ENCODE assay signal across 11 cellular contexts in genomic region chr1:4825841-4826450, GRCh38.
DNase-seq lines count a peak whose midpoint lies in the region; ATAC-seq, FAIRE-seq and TF ChIP-seq lines count a peak whose summit lies in the region.
"Had no signal": no experiment of that assay in that cellular context is flagged by ENCODE, and none has a peak within 500 bp of the region (broad histone marks: within the 10 kb centered on the region; RNA-seq: fewer than 3 reads in every experiment).

No MANE protein-coding gene starts in this region.

- no peaks in the 10 kb centered on the region for H3K79me2 ChIP-seq in PC-9 (ENCODE audit: low read depth)

- H3K27ac ChIP-seq in A673 (ENCODE audit: low read depth, low read length, poor library complexity, severe bottlenecking): no peak overlapping the region
- no peak overlapping the region for H3K27ac ChIP-seq in PC-9
- no peak overlapping the region for H3K27ac ChIP-seq in CD4-positive, alpha-beta T cell (ENCODE audit: low read depth, low read length)

- POLR2A ChIA-PET in A673 (lab: Charles Lee; ENCODE audit: low non-redundant PET): no interaction called here
- POLR2A ChIA-PET in PC-9 (lab: Charles Lee; ENCODE audit: unreplicated experiment): no interaction called here
- POLR2A ChIA-PET in CD4-positive, alpha-beta T cell (lab: Charles Lee): no interaction called here

- no peaks in the 10 kb centered on the region for H3K4me1 Mint-ChIP-seq in CD4-positive, alpha-beta T cell (ENCODE audit: low read depth)

- H4K20me1 ChIP-seq in PC-9 (ENCODE audit: insufficient read depth): no peaks in the 10 kb centered on the region

- CTCF ChIA-PET in A673 (lab: Charles Lee) (interaction anchor here (0.6 kb wide), 1 partner anchor 154 kb away, joined by 3 read pairs; no protein-coding TSS in a partner anchor), PC-9 (lab: Charles Lee) (interaction anchor here (0.6 kb wide), 1 partner anchor 17 kb away, joined by 3 read pairs; no protein-coding TSS in a partner anchor)
- CTCF ChIA-PET in CD4-positive, alpha-beta T cell (lab: Charles Lee): no interaction called here

- DNase-seq in A673 (ENCODE audit: low spot score): peak; percentile 18
- DNase-seq in GM12891 (ENCODE audit: insufficient read length, low spot score): peak; percentile 34
- no peak for DNase-seq in PC-9
- DNase-seq in inferior parietal cortex (ENCODE audit: extremely low spot score): peak; percentile 46
- DNase-seq in CD4-positive, alpha-beta T cell: no peak
- no peak for DNase-seq in NCI-H1930 (lab: John Stamatoyannopoulos, UW)

- no peak for TF ChIP-seq POLR2A in GM12891 (IDR thresholded peaks at IDR 0.05; ENCODE audit: low read depth, low read length)

- H2AFZ ChIP-seq in PC-9: no peak overlapping the region

- H3K4me3 ChIP-seq in A673 (ENCODE audit: low read depth, low read length, poor library complexity, severe bottlenecking): no peak overlapping the region
- H3K4me3 ChIP-seq in PC-9: no peak overlapping the region
- H3K4me3 ChIP-seq: mucosa of descending colon had no signal

- peaks cover 8% of the 10 kb centered on the region for H3K27me3 Mint-ChIP-seq in CD4-positive, alpha-beta T cell

- H3F3A ChIP-seq in PC-9 (ENCODE audit: insufficient read depth, low read depth): no peaks in the 10 kb centered on the region

- H3K36me3 ChIP-seq in A673 (ENCODE audit: insufficient read depth, low read length, poor library complexity, severe bottlenecking): no peaks in the 10 kb centered on the region
- no peaks in the 10 kb centered on the region for H3K36me3 ChIP-seq in PC-9 (ENCODE audit: low read depth)

- H3K9me3 ChIP-seq in A673 (ENCODE audit: low read depth, low read length, poor library complexity, severe bottlenecking) (no peaks in the 10 kb centered on the region), PC-9 (ENCODE audit: insufficient read depth, low read depth) (no peaks in the 10 kb centered on the region)
- no peaks in the 10 kb centered on the region for H3K9me3 ChIP-seq in CD4-positive, alpha-beta T cell (ENCODE audit: control insufficient read depth, low read length)
- H3K9me3 ChIP-seq: mucosa of descending colon had no signal

- no peak overlapping the region for H3K4me3 Mint-ChIP-seq in CD4-positive, alpha-beta T cell
- H3K4me3 Mint-ChIP-seq: central memory CD8-positive, alpha-beta T cell; T-helper 2 cell treated with Interferon-gamma antibody and Interleukin-4, amounts not matched to agents 5 μg/mL and 100 μg/mL, for 36 hours had no signal

- peak; percentile 60 for FAIRE-seq in GM12891 (lab: Jason Lieb, UNC)

- BruUV-seq in A673 (replicated peaks; lab: Mats Ljungman, UMichigan): no TSS peak
- BruUV-seq in PC-9 (replicated peaks; lab: Mats Ljungman, UMichigan): no TSS peak

- no peak overlapping the region for H3K27ac Mint-ChIP-seq in CD4-positive, alpha-beta T cell
- H3K27ac Mint-ChIP-seq: T-helper 2 cell treated with Interferon-gamma antibody and Interleukin-4, amounts not matched to agents 5 μg/mL and 100 μg/mL, for 36 hours had no signal

- ATAC-seq in GM21576 (IDR thresholded peaks at IDR 0.05; ENCODE audit: unreplicated experiment) (no peak), HG03439 (IDR thresholded peaks at IDR 0.05; ENCODE audit: unreplicated experiment) (no peak)
- ATAC-seq in CD4-positive, alpha-beta T cell (ENCODE audit: poor library complexity): no peak
- ATAC-seq: mucosa of descending colon had no signal

- H3K4me2 ChIP-seq in PC-9: no peak overlapping the region

- no peaks in the 10 kb centered on the region for H3K4me1 ChIP-seq in A673 (ENCODE audit: insufficient read depth, low read length, poor library complexity, severe bottlenecking)
- no peaks in the 10 kb centered on the region for H3K4me1 ChIP-seq in PC-9 (replicated peaks; ENCODE audit: insufficient read depth)

- TF ChIP-seq CTCF in A673 (conservative IDR thresholded peaks at IDR 0.05; ENCODE audit: low read depth, low read length) (peak; percentile 41; the same call in 1 of the 2 replicates), PC-9 (conservative IDR thresholded peaks at IDR 0.05) (peak; percentile 42)
- no peak for TF ChIP-seq CTCF in CD4-positive, alpha-beta T cell (IDR thresholded peaks at IDR 0.05)

- H3K9me2 ChIP-seq in PC-9 (ENCODE audit: insufficient read depth): no peaks in the 10 kb centered on the region

- H3K36me3 Mint-ChIP-seq in CD4-positive, alpha-beta T cell (ENCODE audit: low read depth): no peaks in the 10 kb centered on the region

- no peaks in the 10 kb centered on the region for H3K27me3 ChIP-seq in A673 (replicated peaks; ENCODE audit: insufficient read depth, low read depth, low read length, poor library complexity)
- no peaks in the 10 kb centered on the region for H3K27me3 ChIP-seq in PC-9 (ENCODE audit: insufficient read depth, low read depth)
- no peaks in the 10 kb centered on the region for H3K27me3 ChIP-seq in CD4-positive, alpha-beta T cell (ENCODE audit: control insufficient read depth, insufficient read depth, low read length)

- peaks cover 4% of the 10 kb centered on the region for H3K9me3 Mint-ChIP-seq in CD4-positive, alpha-beta T cell
- H3K9me3 Mint-ChIP-seq: central memory CD8-positive, alpha-beta T cell; T-helper 2 cell treated with Interferon-gamma antibody and Interleukin-4, amounts not matched to agents 5 μg/mL and 100 μg/mL, for 36 hours had no signal

- intact Hi-C loops in A673 (cut with micrococcal nuclease; ENCODE audit: unreplicated experiment): no loop called here
- intact Hi-C loops in PC-9 (cut with micrococcal nuclease; ENCODE audit: unreplicated experiment): no loop called here
- intact Hi-C loops in CD4-positive, alpha-beta T cell (cut with DNase I, micrococcal nuclease): no loop called here

TF ChIP-seq in GM12891, 5 proteins besides CTCF, POLR2A, EP300 and RAD21:
- no peak for TF ChIP-seq TAF1 (IDR thresholded peaks at IDR 0.05; ENCODE audit: low read depth, low read length)
- no peak for TF ChIP-seq PAX5 (IDR thresholded peaks at IDR 0.05; ENCODE audit: insufficient read depth, low read length, severe bottlenecking)
- no peak for TF ChIP-seq POU2F2 (IDR thresholded peaks at IDR 0.05; ENCODE audit: low read depth, low read length)
- TF ChIP-seq SPI1 (IDR thresholded peaks at IDR 0.05; ENCODE audit: low read depth, low read length): no peak
- no peak for TF ChIP-seq POLR2AphosphoS5 (IDR thresholded peaks at IDR 0.05; ENCODE audit: low read depth, low read length)

Comparison
In these comparisons a context has a peak if more than half of its experiments do, and no peak if none do; other contexts are left out.
1. DNase-seq: peak in A673 (single experiment), GM12891 (single experiment) and inferior parietal cortex (single experiment); none in PC-9 (0 of 2), CD4-positive, alpha-beta T cell (0 of 10) and NCI-H1930 (0 of 2).